8 cellular contexts compared by ENCODE assay signal in genomic region chr3:151890721-151891141, GRCh38. TPM values are rescaled to one million over a fixed set of nuclear protein-coding genes. Genes with fewer than 3 reads are reported as not detected.
DNase-seq lines count a peak whose midpoint lies in the region; ATAC-seq and TF ChIP-seq lines count a peak whose summit lies in the region.

No MANE protein-coding gene starts in this region.

- ATAC-seq in GM18861 (IDR thresholded peaks at IDR 0.05; ENCODE audit: unreplicated experiment) (peak; percentile 82), HG02938 (IDR thresholded peaks at IDR 0.05; ENCODE audit: unreplicated experiment) (peak; percentile 89), foreskin keratinocyte (peak; percentile 35), HG03039 (IDR thresholded peaks at IDR 0.05; ENCODE audit: unreplicated experiment) (no peak), GM19324 (IDR thresholded peaks at IDR 0.05; ENCODE audit: low FRiP score, unreplicated experiment) (no peak)

- peaks cover 9% of the 10 kb centered on the region for H3K4me1 ChIP-seq in foreskin keratinocyte

- H3K27me3 ChIP-seq in foreskin keratinocyte, result no peaks in the 10 kb centered on the region

- DNase-seq in NCI-H2081 treated with DMSO at 0.1 percent for 48 hours (lab: John Stamatoyannopoulos, UW) (peak; percentile 99), foreskin keratinocyte (peak; percentile 42 to 75), SW 1271 (lab: John Stamatoyannopoulos, UW) (no peak)
- no peak for DNase-seq in stimulated activated naive CD4-positive, alpha-beta T cell treated with Interleukin-2 at 50 U/mL for 16 hours (lab: John Stamatoyannopoulos, UW)

- TF ChIP-seq CTCF in foreskin keratinocyte (conservative IDR thresholded peaks at IDR 0.05), result no peak

- no peak overlapping the region for H3K27ac ChIP-seq in foreskin keratinocyte

RNA-seq across cellular contexts. Expression of gene SUCNR1, which starts 17.3 kb away (rescaled TPM):
- not detected in 2 replicates for total RNA-seq in foreskin keratinocyte
- polyA plus RNA-seq in foreskin keratinocyte, result not detected in 2 replicates

Comparison
In these comparisons a context has a peak if more than half of its experiments do, and no peak if none do; other contexts are left out.
1. ATAC-seq: peak in GM18861 (single experiment), HG02938 (single experiment) and foreskin keratinocyte (single experiment); none in HG03039 (single experiment) and GM19324 (single experiment).
2. DNase-seq: peak in NCI-H2081 treated with DMSO at 0.1 percent for 48 hours (single experiment) and foreskin keratinocyte (2 of 2); none in stimulated activated naive CD4-positive, alpha-beta T cell treated with Interleukin-2 at 50 U/mL for 16 hours (single experiment) and SW 1271 (0 of 2).